Comparison of ENCODE assay signal across 8 cellular contexts in the genomic region with DNA sequence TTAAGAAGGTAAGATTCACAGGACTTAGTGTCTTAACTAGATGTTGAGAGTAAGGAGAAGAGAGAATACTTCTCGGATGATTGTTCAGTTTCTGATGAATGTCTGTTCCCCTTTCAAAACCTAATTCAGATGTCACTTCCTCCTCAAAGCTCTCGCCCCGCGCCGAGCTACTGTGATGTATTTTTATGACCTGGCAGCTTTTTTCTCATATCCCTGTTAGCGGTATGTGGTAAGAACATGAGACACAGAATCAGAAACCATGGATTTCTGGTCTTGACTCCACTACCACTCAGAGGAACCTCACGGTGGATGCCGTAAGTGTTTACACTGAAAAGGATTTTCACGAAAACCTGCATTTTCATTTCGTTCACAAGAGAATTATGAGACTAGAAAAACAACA. TPM values are rescaled to one million over a fixed set of nuclear protein-coding genes. Genes with fewer than 3 reads are reported as not detected.
A peak's percentile ranks its signal among the peaks of the same experiment; 100 is the strongest.
DNase-seq lines count a peak whose midpoint lies in the region; ATAC-seq and TF ChIP-seq lines count a peak whose summit lies in the region.

No MANE protein-coding gene starts in this region.

- H3K9me3 Mint-ChIP-seq in natural killer cell treated with Interleukin-12 subunit alpha and Interleukin-12 subunit beta and Interleukin-15 and Interleukin-18, amount 100 ng/mL, for 72 hours: no peaks in the 10 kb centered on the region

- DNase-seq in Right ventricle myocardium inferior (ENCODE audit: missing footprints) (peak; percentile 92), left ventricle myocardium inferior (no peak), GM23248 (no peak), gastrocnemius medialis (no peak), NCI-H524 (lab: John Stamatoyannopoulos, UW) (no peak)
- peak; percentile 39 for DNase-seq in activated CD4-positive, alpha-beta T cell treated with anti-CD3 and anti-CD28 coated beads, Interleukin-2, amount 50 U/mL, for 1 hour
- DNase-seq in natural killer cell treated with Interleukin-12 subunit alpha and Interleukin-12 subunit beta and Interleukin-15 and Interleukin-18, amount 100 ng/mL, for 72 hours (ENCODE audit: low spot score): no peak

- no peaks in the 10 kb centered on the region for H3K9me3 ChIP-seq in left ventricle myocardium inferior (replicated peaks)
- H3K9me3 ChIP-seq in GM23248 (ENCODE audit: low read depth): no peaks in the 10 kb centered on the region
- no peaks in the 10 kb centered on the region for H3K9me3 ChIP-seq in gastrocnemius medialis

- peak overlapping the region; percentile 67 for H3K4me3 Mint-ChIP-seq in natural killer cell treated with Interleukin-12 subunit alpha and Interleukin-12 subunit beta and Interleukin-15 and Interleukin-18, amount 100 ng/mL, for 72 hours

- TF ChIP-seq CTCF in left ventricle myocardium inferior (IDR thresholded peaks at IDR 0.05; ENCODE audit: borderline replicate concordance) (no peak), gastrocnemius medialis (IDR thresholded peaks at IDR 0.05 in 4 of 5, conservative IDR thresholded peaks at IDR 0.05 in 1 of 5) (no peak)

- intact Hi-C loops in Right ventricle myocardium inferior (cut with DNase I) (no loop called here), left ventricle myocardium inferior (cut with micrococcal nuclease) (no loop called here), gastrocnemius medialis (cut with DNase I; ENCODE audit: low total_unique reads) (no loop called here)

- H2AFZ ChIP-seq in GM23248: no peak overlapping the region

- peak overlapping the region; percentile 78 to 84 for H3K27ac Mint-ChIP-seq in natural killer cell treated with Interleukin-12 subunit alpha and Interleukin-12 subunit beta and Interleukin-15 and Interleukin-18, amount 100 ng/mL, for 72 hours

- ATAC-seq in Right ventricle myocardium inferior (no peak), HG03175 (IDR thresholded peaks at IDR 0.05; ENCODE audit: unreplicated experiment) (peak; percentile 76), gastrocnemius medialis (no peak)
- peak; percentile 61 to 91 for ATAC-seq in natural killer cell treated with Interleukin-12 subunit alpha and Interleukin-12 subunit beta and Interleukin-15 and Interleukin-18, amount 100 ng/mL, for 72 hours

- H3K27ac ChIP-seq in left ventricle myocardium inferior (replicated peaks) (no peak overlapping the region), GM23248 (no peak overlapping the region), gastrocnemius medialis (no peak overlapping the region)

- H3K79me2 ChIP-seq in GM23248 (ENCODE audit: insufficient read depth): no peaks in the 10 kb centered on the region

- no peak overlapping the region for H3K4me2 ChIP-seq in GM23248 (ENCODE audit: unreplicated experiment)

- no peak overlapping the region for H3K9ac ChIP-seq in GM23248

- no peaks in the 10 kb centered on the region for H3K36me3 Mint-ChIP-seq in natural killer cell treated with Interleukin-12 subunit alpha and Interleukin-12 subunit beta and Interleukin-15 and Interleukin-18, amount 100 ng/mL, for 72 hours

- no peaks in the 10 kb centered on the region for H3F3A ChIP-seq in GM23248 (ENCODE audit: insufficient read depth)

- H3K9me2 ChIP-seq in GM23248 (ENCODE audit: insufficient read depth): no peaks in the 10 kb centered on the region

- no peaks in the 10 kb centered on the region for H3K36me3 ChIP-seq in left ventricle myocardium inferior
- H3K36me3 ChIP-seq in GM23248 (ENCODE audit: low read depth): no peaks in the 10 kb centered on the region
- H3K36me3 ChIP-seq in gastrocnemius medialis: no peaks in the 10 kb centered on the region

- peaks cover 16 to 24% of the 10 kb centered on the region in 2 donors for H3K4me1 Mint-ChIP-seq in natural killer cell treated with Interleukin-12 subunit alpha and Interleukin-12 subunit beta and Interleukin-15 and Interleukin-18, amount 100 ng/mL, for 72 hours (ENCODE audit: low read depth in 2 of 2)

- H4K20me1 ChIP-seq in GM23248 (ENCODE audit: insufficient read depth): no peaks in the 10 kb centered on the region

- H3K27me3 Mint-ChIP-seq in natural killer cell treated with Interleukin-12 subunit alpha and Interleukin-12 subunit beta and Interleukin-15 and Interleukin-18, amount 100 ng/mL, for 72 hours: peaks cover 0 to 3% of the 10 kb centered on the region in 2 donors

- H3K4me3 ChIP-seq in left ventricle myocardium inferior (no peak overlapping the region), GM23248 (no peak overlapping the region), gastrocnemius medialis (no peak overlapping the region)

- WGBS in GM23248 (ENCODE audit: low coverage in 1 of 2, low lambda C conversion rate in 2 of 2, missing lambda C conversion rate in 2 of 2), 2 experiments: 92 to 94% methylated on average over 10 of the region's 10 CpGs

- in situ Hi-C loops in GM23248 (cut with MboI): no loop called here
- in situ Hi-C loops in gastrocnemius medialis (cut with MboI; ENCODE audit: low sequenced_read_pairs in 4 of 4): no loop called here

- H3K27me3 ChIP-seq in left ventricle myocardium inferior (ENCODE audit: low read depth) (no peaks in the 10 kb centered on the region), GM23248 (replicated peaks; ENCODE audit: insufficient read depth) (no peaks in the 10 kb centered on the region), gastrocnemius medialis (no peaks in the 10 kb centered on the region)

- TF ChIP-seq POLR2A in gastrocnemius medialis (IDR thresholded peaks at IDR 0.05): no peak

- H3K4me1 ChIP-seq in left ventricle myocardium inferior (no peaks in the 10 kb centered on the region), GM23248 (ENCODE audit: insufficient read depth) (no peaks in the 10 kb centered on the region), gastrocnemius medialis (no peaks in the 10 kb centered on the region)

RNA-seq across cellular contexts. Expression of a gene that starts 48.4 kb away (rescaled TPM):
- total RNA-seq in Right ventricle myocardium inferior: 10.8 TPM
- 12.3 TPM for total RNA-seq in left ventricle myocardium inferior
- 10 to 100 TPM; 20.0 to 35.1 TPM for total RNA-seq in natural killer cell treated with Interleukin-12 subunit alpha and Interleukin-12 subunit beta and Interleukin-15 and Interleukin-18, amount 100 ng/mL, for 72 hours
- 16.4 and 26.1 TPM in 2 replicates for total RNA-seq in GM23248 (2014; rRNA removed; shearing (Covaris generic))
- polyA plus RNA-seq in GM23248 (2016; fragmentation: Nextera tagmentation; extraction: Ambion mirVana): 20.5 and 25.2 TPM in 2 replicates
- 1 to 10 TPM; 4.4 to 8.3 (median 5.9) TPM for total RNA-seq in gastrocnemius medialis

Comparison
In these comparisons a context has a peak if more than half of its experiments do, and no peak if none do; other contexts are left out.
1. DNase-seq: peak in Right ventricle myocardium inferior (single experiment) and activated CD4-positive, alpha-beta T cell treated with anti-CD3 and anti-CD28 coated beads, Interleukin-2, amount 50 U/mL, for 1 hour (single experiment); none in left ventricle myocardium inferior (single experiment), natural killer cell treated with Interleukin-12 subunit alpha and Interleukin-12 subunit beta and Interleukin-15 and Interleukin-18, amount 100 ng/mL, for 72 hours (single experiment), GM23248 (single experiment), gastrocnemius medialis (0 of 2) and NCI-H524 (0 of 2).
2. ATAC-seq: peak in HG03175 (single experiment) and natural killer cell treated with Interleukin-12 subunit alpha and Interleukin-12 subunit beta and Interleukin-15 and Interleukin-18, amount 100 ng/mL, for 72 hours (2 of 2); none in Right ventricle myocardium inferior (single experiment) and gastrocnemius medialis (0 of 2).